Comparison of ENCODE assay signal across 10 cellular contexts in the genomic region with DNA sequence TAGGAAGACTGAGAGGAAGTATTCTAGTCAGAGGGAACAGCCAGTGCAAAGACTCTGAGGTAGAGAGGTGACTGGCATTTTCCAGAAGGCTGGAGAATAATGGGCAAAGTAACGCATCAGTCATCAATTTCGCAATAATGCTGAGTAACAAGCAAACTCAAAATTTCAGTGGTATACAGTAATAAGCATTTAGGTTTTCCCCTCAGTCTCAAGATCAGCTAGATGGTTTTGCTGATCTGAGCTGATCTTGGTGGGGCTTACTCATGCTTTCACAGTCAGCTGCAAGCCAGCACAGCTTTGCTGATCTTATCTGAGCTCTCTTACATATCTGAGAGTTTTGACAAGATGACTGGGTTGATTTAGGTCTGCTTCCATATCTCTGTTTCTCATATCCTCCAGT.
DNase-seq lines count a peak whose midpoint lies in the region; ATAC-seq, FAIRE-seq and TF ChIP-seq lines count a peak whose summit lies in the region.
"Had no signal": no experiment of that assay in that cellular context is flagged by ENCODE, and none has a peak within 500 bp of the region (broad histone marks: within the 10 kb centered on the region; RNA-seq: fewer than 3 reads in every experiment).

No MANE protein-coding gene starts in this region.

- CTCF ChIA-PET in activated CD8-positive, alpha-beta T cell treated with anti-CD3 and anti-CD28 coated beads for 36 hours (lab: Charles Lee), result no interaction called here
- CTCF ChIA-PET in activated CD8-positive, alpha-beta T cell treated with anti-CD3 and anti-CD28 coated beads, Interleukin-2, amount 10 ng/mL, durations not matched to agents 7 days and 5 days (lab: Charles Lee), result no interaction called here

- DNase-seq in activated CD8-positive, alpha-beta T cell treated with anti-CD3 and anti-CD28 coated beads for 36 hours, result peak; percentile 51
- no peak for DNase-seq in activated CD8-positive, alpha-beta T cell treated with anti-CD3 and anti-CD28 coated beads, Interleukin-2, amount 10 ng/mL, durations not matched to agents 7 days and 5 days
- no peak for DNase-seq in central memory CD8-positive, alpha-beta T cell (ENCODE audit: low spot score in 2 of 2)
- DNase-seq in stimulated activated CD4-positive, alpha-beta T cell treated with anti-CD3 and anti-CD28 coated beads, Interleukin-4, amount 100 ng/mL, for 48 hours (ENCODE audit: low read depth in 2 of 2), result peak; percentile 11 to 14
- DNase-seq in NCI-H2171 (lab: John Stamatoyannopoulos, UW) (no peak), D721Med (ENCODE audit: insufficient read length, low spot score) (no peak)
- DNase-seq: C1 segment of cervical spinal cord, NCI-H2107 had no signal

- H3K4me3 Mint-ChIP-seq in activated CD8-positive, alpha-beta T cell treated with anti-CD3 and anti-CD28 coated beads for 36 hours, result no peak overlapping the region
- no peak overlapping the region for H3K4me3 Mint-ChIP-seq in activated CD8-positive, alpha-beta T cell treated with anti-CD3 and anti-CD28 coated beads, Interleukin-2, amount 10 ng/mL, durations not matched to agents 7 days and 5 days
- H3K4me3 Mint-ChIP-seq in central memory CD8-positive, alpha-beta T cell, result no peak overlapping the region

- POLR2A ChIA-PET in activated CD8-positive, alpha-beta T cell treated with anti-CD3 and anti-CD28 coated beads for 36 hours (lab: Charles Lee), result interaction anchor here (0.7 kb wide), 1 partner anchor 204 kb away, joined by 3 read pairs; no protein-coding TSS in a partner anchor
- POLR2A ChIA-PET in activated CD8-positive, alpha-beta T cell treated with anti-CD3 and anti-CD28 coated beads, Interleukin-2, amount 10 ng/mL, durations not matched to agents 7 days and 5 days (lab: Charles Lee), result no interaction called here

- no peaks in the 10 kb centered on the region for H3K36me3 Mint-ChIP-seq in activated CD8-positive, alpha-beta T cell treated with anti-CD3 and anti-CD28 coated beads for 36 hours (ENCODE audit: low read depth)
- no peaks in the 10 kb centered on the region for H3K36me3 Mint-ChIP-seq in activated CD8-positive, alpha-beta T cell treated with anti-CD3 and anti-CD28 coated beads, Interleukin-2, amount 10 ng/mL, durations not matched to agents 7 days and 5 days (ENCODE audit: low read depth)
- no peaks in the 10 kb centered on the region for H3K36me3 Mint-ChIP-seq in central memory CD8-positive, alpha-beta T cell (ENCODE audit: insufficient read depth)

- H3K27ac ChIP-seq in KMS-11, result peak overlapping the region; percentile 19; the same call in 1 of the 2 replicates

- no peaks in the 10 kb centered on the region for H4K20me1 ChIP-seq in KMS-11 (ENCODE audit: insufficient read depth)

- H3K4me1 Mint-ChIP-seq in activated CD8-positive, alpha-beta T cell treated with anti-CD3 and anti-CD28 coated beads for 36 hours (ENCODE audit: low read depth), result no peaks in the 10 kb centered on the region
- H3K4me1 Mint-ChIP-seq in activated CD8-positive, alpha-beta T cell treated with anti-CD3 and anti-CD28 coated beads, Interleukin-2, amount 10 ng/mL, durations not matched to agents 7 days and 5 days (ENCODE audit: low read depth), result no peaks in the 10 kb centered on the region
- no peaks in the 10 kb centered on the region for H3K4me1 Mint-ChIP-seq in central memory CD8-positive, alpha-beta T cell

- H3K79me2 ChIP-seq in KMS-11 (ENCODE audit: insufficient read depth, low read depth), result no peaks in the 10 kb centered on the region

- no peak for TF ChIP-seq CTCF in activated CD8-positive, alpha-beta T cell treated with anti-CD3 and anti-CD28 coated beads for 36 hours (IDR thresholded peaks at IDR 0.05)
- TF ChIP-seq CTCF in KMS-11 (conservative IDR thresholded peaks at IDR 0.05; ENCODE audit: low read depth, low read length), result no peak
- no peak for TF ChIP-seq CTCF in D721Med (IDR thresholded peaks at IDR 0.05; ENCODE audit: insufficient read depth, missing control alignments)

- no peak overlapping the region for H3K4me3 ChIP-seq in KMS-11 (IDR thresholded peaks at IDR 0.05; ENCODE audit: insufficient read depth, low read depth, low read length)

- no peak overlapping the region for H3K9ac ChIP-seq in KMS-11

- no peaks in the 10 kb centered on the region for H3K27me3 ChIP-seq in KMS-11 (ENCODE audit: insufficient read depth, low read depth)

- H3K27ac Mint-ChIP-seq in activated CD8-positive, alpha-beta T cell treated with anti-CD3 and anti-CD28 coated beads for 36 hours, result no peak overlapping the region
- H3K27ac Mint-ChIP-seq in activated CD8-positive, alpha-beta T cell treated with anti-CD3 and anti-CD28 coated beads, Interleukin-2, amount 10 ng/mL, durations not matched to agents 7 days and 5 days, result no peak overlapping the region
- H3K27ac Mint-ChIP-seq in central memory CD8-positive, alpha-beta T cell (ENCODE audit: low read depth), result no peak overlapping the region

- no peak for FAIRE-seq in D721Med (lab: Jason Lieb, UNC)

- ATAC-seq in activated CD8-positive, alpha-beta T cell treated with anti-CD3 and anti-CD28 coated beads for 36 hours, result peak; percentile 91
- no peak for ATAC-seq in activated CD8-positive, alpha-beta T cell treated with anti-CD3 and anti-CD28 coated beads, Interleukin-2, amount 10 ng/mL, durations not matched to agents 7 days and 5 days
- ATAC-seq in central memory CD8-positive, alpha-beta T cell (replicated peaks; ENCODE audit: extremely low read depth, poor library complexity, severe bottlenecking), result peak; percentile 31
- ATAC-seq in HG03342 (IDR thresholded peaks at IDR 0.05; ENCODE audit: unreplicated experiment), result no peak

- H3K27me3 Mint-ChIP-seq in activated CD8-positive, alpha-beta T cell treated with anti-CD3 and anti-CD28 coated beads for 36 hours, result peaks cover 5% of the 10 kb centered on the region
- peaks cover 2% of the 10 kb centered on the region for H3K27me3 Mint-ChIP-seq in activated CD8-positive, alpha-beta T cell treated with anti-CD3 and anti-CD28 coated beads, Interleukin-2, amount 10 ng/mL, durations not matched to agents 7 days and 5 days (ENCODE audit: low read depth)
- H3K27me3 Mint-ChIP-seq in central memory CD8-positive, alpha-beta T cell, result no peaks in the 10 kb centered on the region

- intact Hi-C loops in activated CD8-positive, alpha-beta T cell treated with anti-CD3 and anti-CD28 coated beads for 36 hours (cut with micrococcal nuclease), result loop anchor here (5.0 kb wide), 1 partner anchor 203 kb away; no protein-coding TSS in a partner anchor

- H2AFZ ChIP-seq in KMS-11 (ENCODE audit: low read depth), result no peak overlapping the region

- H3K9me3 Mint-ChIP-seq in activated CD8-positive, alpha-beta T cell treated with anti-CD3 and anti-CD28 coated beads for 36 hours, result no peaks in the 10 kb centered on the region
- H3K9me3 Mint-ChIP-seq in activated CD8-positive, alpha-beta T cell treated with anti-CD3 and anti-CD28 coated beads, Interleukin-2, amount 10 ng/mL, durations not matched to agents 7 days and 5 days (ENCODE audit: insufficient read depth), result no peaks in the 10 kb centered on the region
- H3K9me3 Mint-ChIP-seq in central memory CD8-positive, alpha-beta T cell, result no peaks in the 10 kb centered on the region

- H3K4me2 ChIP-seq in KMS-11, result no peak overlapping the region

- H3K36me3 ChIP-seq in KMS-11 (ENCODE audit: insufficient read depth), result no peaks in the 10 kb centered on the region

- H3K4me1 ChIP-seq in KMS-11 (ENCODE audit: low read depth, poor library complexity, severe bottlenecking), result peaks cover 34% of the 10 kb centered on the region

Comparison
In these comparisons a context has a peak if more than half of its experiments do, and no peak if none do; other contexts are left out.
1. ATAC-seq: peak in activated CD8-positive, alpha-beta T cell treated with anti-CD3 and anti-CD28 coated beads for 36 hours (single experiment) and central memory CD8-positive, alpha-beta T cell (single experiment); none in activated CD8-positive, alpha-beta T cell treated with anti-CD3 and anti-CD28 coated beads, Interleukin-2, amount 10 ng/mL, durations not matched to agents 7 days and 5 days (single experiment) and HG03342 (single experiment).
2. DNase-seq: peak in activated CD8-positive, alpha-beta T cell treated with anti-CD3 and anti-CD28 coated beads for 36 hours (single experiment) and stimulated activated CD4-positive, alpha-beta T cell treated with anti-CD3 and anti-CD28 coated beads, Interleukin-4, amount 100 ng/mL, for 48 hours (2 of 2); none in activated CD8-positive, alpha-beta T cell treated with anti-CD3 and anti-CD28 coated beads, Interleukin-2, amount 10 ng/mL, durations not matched to agents 7 days and 5 days (single experiment), central memory CD8-positive, alpha-beta T cell (0 of 2), NCI-H2171 (single experiment) and D721Med (single experiment).